ENCODE assay signal across 14 cellular contexts in the genomic region with DNA sequence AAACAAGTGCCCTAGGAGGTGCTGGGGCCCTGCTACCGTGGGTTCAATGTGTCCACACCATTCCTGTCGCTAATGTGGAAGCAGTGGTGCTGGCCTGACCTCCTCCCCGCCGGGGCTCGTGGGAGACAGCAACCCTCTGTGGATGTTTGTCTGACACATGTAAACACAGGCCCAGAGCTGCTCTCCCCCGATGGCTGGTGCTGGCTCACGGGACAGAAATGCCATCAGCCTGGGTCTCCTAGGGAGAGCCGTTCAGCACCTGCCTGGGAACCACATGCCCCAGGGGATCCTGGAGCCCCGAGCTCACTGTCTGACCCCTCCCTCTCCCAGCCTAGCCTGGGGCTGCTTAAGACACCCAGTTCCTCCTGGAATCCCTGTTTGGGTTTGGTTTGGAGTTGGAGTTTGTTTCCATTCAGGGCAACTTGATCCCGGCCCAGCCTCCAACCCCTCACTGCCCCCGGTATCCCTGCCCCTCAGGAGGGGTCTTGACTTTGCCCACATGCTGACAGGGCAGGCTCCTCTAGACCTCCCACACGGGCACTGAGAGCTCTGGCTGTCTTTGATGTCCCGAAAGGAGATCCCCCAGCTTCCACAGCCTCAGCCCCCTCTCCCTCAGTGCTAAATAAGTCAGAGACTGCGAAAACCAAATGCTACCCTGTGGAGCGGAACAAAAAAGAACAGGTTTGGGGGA. TPM values are rescaled to one million over a fixed set of nuclear protein-coding genes. Genes with fewer than 3 reads are reported as not detected.
DNase-seq lines count a peak whose midpoint lies in the region; ATAC-seq and TF ChIP-seq lines count a peak whose summit lies in the region.
"Had no signal": no experiment of that assay in that cellular context is flagged by ENCODE, and none has a peak within 500 bp of the region (broad histone marks: within the 10 kb centered on the region; RNA-seq: fewer than 3 reads in every experiment).

No MANE protein-coding gene starts in this region.

- no peak overlapping the region for H3K4me3 ChIP-seq in osteoblast (ENCODE audit: insufficient read depth, low read length)
- no peak overlapping the region for H3K4me3 ChIP-seq in uterus

- H3K4me1 ChIP-seq in foreskin keratinocyte (no peaks in the 10 kb centered on the region), osteoblast (ENCODE audit: insufficient read depth, low read length) (no peaks in the 10 kb centered on the region), uterus (no peaks in the 10 kb centered on the region)

- no peak overlapping the region for H2AFZ ChIP-seq in osteoblast (ENCODE audit: low read length)

- H3K36me3 ChIP-seq in osteoblast (ENCODE audit: insufficient read depth, low read length), result no peaks in the 10 kb centered on the region
- no peaks in the 10 kb centered on the region for H3K36me3 ChIP-seq in uterus

- peak; percentile 77 for DNase-seq in ELF-1 (ENCODE audit: low read depth, low spot score)
- peak; percentile 20 for DNase-seq in NCI-H69 (lab: John Stamatoyannopoulos, UW)
- DNase-seq in foreskin keratinocyte, result peak in 1 of 2 donors; percentile 16
- peak; percentile 38 for DNase-seq in osteoblast (ENCODE audit: insufficient read length, low spot score, missing footprints)
- no peak for DNase-seq in uterus
- no peak for DNase-seq in omental fat pad (ENCODE audit: low spot score)
- DNase-seq in AG08395 (ENCODE audit: low spot score), result no peak
- DNase-seq: CD4-positive, alpha-beta memory T cell; KBM-7; NCI-H1092 treated with DMSO at 0.1 percent for 48 hours; NCI-H510A; SW 1271 had no signal

- TF ChIP-seq POLR2A in uterus (IDR thresholded peaks at IDR 0.05), result no peak

- intact Hi-C loops in uterus (cut with DNase I; ENCODE audit: low total_unique reads), result no loop called here

- H3K27ac ChIP-seq in foreskin keratinocyte, result no peak overlapping the region
- H3K27ac ChIP-seq in osteoblast (ENCODE audit: low read depth, low read length), result no peak overlapping the region
- H3K27ac ChIP-seq in uterus, result no peak overlapping the region

- H3K79me2 ChIP-seq in osteoblast (ENCODE audit: insufficient read depth, low read length), result no peaks in the 10 kb centered on the region

- H3K4me2 ChIP-seq in osteoblast (ENCODE audit: insufficient read depth, low read length), result no peak overlapping the region

- H3K9me3 ChIP-seq in osteoblast (ENCODE audit: low read depth, low read length) (no peaks in the 10 kb centered on the region), uterus (no peaks in the 10 kb centered on the region)

- ATAC-seq in foreskin keratinocyte (peak; percentile 35), omental fat pad (ENCODE audit: low FRiP score) (no peak)
- ATAC-seq: HCT116 had no signal

- TF ChIP-seq CTCF in foreskin keratinocyte (conservative IDR thresholded peaks at IDR 0.05) (no peak), osteoblast (IDR thresholded peaks at IDR 0.05; ENCODE audit: extremely low read depth, low read depth, low read length) (no peak), uterus (IDR thresholded peaks at IDR 0.05) (no peak), omental fat pad (IDR thresholded peaks at IDR 0.05) (no peak)

- H4K20me1 ChIP-seq in osteoblast (ENCODE audit: insufficient read depth, low read length), result no peaks in the 10 kb centered on the region

- H3K27me3 ChIP-seq in foreskin keratinocyte (peaks cover 67% of the 10 kb centered on the region), osteoblast (ENCODE audit: insufficient read depth, low read length) (peaks cover 65% of the 10 kb centered on the region), uterus (no peaks in the 10 kb centered on the region)

RNA-seq across cellular contexts. Expression of a gene that starts 50.9 kb away (rescaled TPM):
- 0.07 TPM in 2 replicates for total RNA-seq in foreskin keratinocyte
- polyA plus RNA-seq in foreskin keratinocyte, result 0.06 and 0.07 TPM in 2 replicates
- total RNA-seq in osteoblast, result under 0.01 and 0.36 TPM in 2 replicates
- total RNA-seq in uterus, result 10 to 100 TPM in 2 of 4 donors, 1 to 10 TPM in 2; 5.1 to 16.7 (median 9.5) TPM
- total RNA-seq in omental fat pad, result 100 to 1,000 TPM in 1 of 4 donors, 10 to 100 TPM in 3; 20.4 to 137 (median 39.1) TPM
- total RNA-seq: HT1080 had no signal

Comparison
In these comparisons a context has a peak if more than half of its experiments do, and no peak if none do; other contexts are left out.
1. DNase-seq: peak in ELF-1 (single experiment), NCI-H69 (single experiment) and osteoblast (single experiment); none in uterus (0 of 2), omental fat pad (single experiment) and AG08395 (single experiment).